In the genomic region with DNA sequence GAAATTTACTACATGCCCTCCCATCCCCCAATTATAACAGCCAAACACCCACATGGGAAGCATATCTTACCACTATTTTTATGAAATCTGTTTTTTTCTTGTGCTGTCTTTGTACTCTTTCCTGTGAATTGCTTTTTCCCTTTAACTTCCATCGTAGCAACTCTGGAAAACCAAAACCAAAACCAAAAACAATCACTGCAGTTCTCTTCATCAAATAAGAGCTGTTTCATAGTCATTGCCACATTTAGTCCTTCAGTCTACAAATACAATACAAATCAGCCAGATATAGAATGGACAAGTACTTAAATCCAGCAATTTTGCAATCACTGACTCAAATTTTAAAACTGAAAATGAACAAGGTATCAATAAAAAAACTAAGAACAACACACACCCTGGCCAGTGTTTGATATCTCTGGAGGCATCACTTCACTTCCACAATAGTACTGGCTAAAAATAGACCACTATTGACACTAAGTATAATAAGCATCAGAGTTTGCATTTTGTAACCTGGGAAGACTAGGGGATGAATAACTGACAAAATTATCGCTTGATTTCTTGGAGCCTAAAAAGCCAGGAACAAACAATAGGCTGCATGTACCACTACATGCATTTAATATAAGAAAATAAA, we compare ENCODE assay signal across 10 cellular contexts. TPM values are rescaled to one million over a fixed set of nuclear protein-coding genes. Genes with fewer than 3 reads are reported as not detected.
DNase-seq lines count a peak whose midpoint lies in the region; ATAC-seq and TF ChIP-seq lines count a peak whose summit lies in the region.
"Had no signal": no experiment of that assay in that cellular context is flagged by ENCODE, and none has a peak within 500 bp of the region (broad histone marks: within the 10 kb centered on the region; RNA-seq: fewer than 3 reads in every experiment).

No MANE protein-coding gene starts in this region.

- CTCF ChIA-PET in activated naive CD4-positive, alpha-beta T cell treated with anti-CD3 and anti-CD28 coated beads for 36 hours (lab: Charles Lee): interaction anchor here (0.7 to 1.0 kb wide), 2 partner anchors 18 to 23 kb away, joined by 3 to 5 read pairs; no protein-coding TSS in a partner anchor

- H3K36me3 Mint-ChIP-seq in activated naive CD4-positive, alpha-beta T cell treated with anti-CD3 and anti-CD28 coated beads, Interleukin-2, amount 50 U/mL, for 24 hours: peaks cover 16% of the 10 kb centered on the region
- H3K36me3 Mint-ChIP-seq in activated naive CD4-positive, alpha-beta T cell treated with anti-CD3 and anti-CD28 coated beads for 36 hours (ENCODE audit: low read depth): peaks cover 34% of the 10 kb centered on the region
- H3K36me3 Mint-ChIP-seq in chondrocyte (ENCODE audit: low read depth): peaks cover 11% of the 10 kb centered on the region

- H3K4me1 ChIP-seq in muscle layer of colon (ENCODE audit: insufficient read depth, low read length) (peaks cover 54% of the 10 kb centered on the region), uterus (peaks cover 0 to 4% of the 10 kb centered on the region in 2 donors)

- TF ChIP-seq CTCF in chondrocyte (IDR thresholded peaks at IDR 0.05): no peak
- no peak for TF ChIP-seq CTCF in uterus (IDR thresholded peaks at IDR 0.05)

- H3K4me3 ChIP-seq in muscle layer of colon (ENCODE audit: low read depth in 1 of 2, low read length in 2 of 2): peak overlapping the region in 1 of 2 donors; percentile 31
- peak overlapping the region in 1 of 2 donors; percentile 2 for H3K4me3 ChIP-seq in uterus
- H3K4me3 ChIP-seq in H7 (ENCODE audit: insufficient read depth, low read depth, low read length): no peak overlapping the region

- H3K4me1 Mint-ChIP-seq in activated naive CD4-positive, alpha-beta T cell treated with anti-CD3 and anti-CD28 coated beads, Interleukin-2, amount 50 U/mL, for 24 hours: peaks cover 35% of the 10 kb centered on the region
- H3K4me1 Mint-ChIP-seq in activated naive CD4-positive, alpha-beta T cell treated with anti-CD3 and anti-CD28 coated beads for 36 hours (ENCODE audit: low read depth): peaks cover 12% of the 10 kb centered on the region
- peaks cover 27% of the 10 kb centered on the region for H3K4me1 Mint-ChIP-seq in chondrocyte (ENCODE audit: low read depth)

- H3K27me3 ChIP-seq in muscle layer of colon (ENCODE audit: control insufficient read depth in 1 of 2, insufficient read depth in 2 of 2, low read length in 2 of 2): no peaks in the 10 kb centered on the region
- no peaks in the 10 kb centered on the region for H3K27me3 ChIP-seq in uterus
- H3K27me3 ChIP-seq in H7 (ENCODE audit: control insufficient read depth, insufficient read depth, low read length): no peaks in the 10 kb centered on the region

- ATAC-seq in HG02840 (IDR thresholded peaks at IDR 0.05; ENCODE audit: low FRiP score, unreplicated experiment): no peak

- H3K27ac Mint-ChIP-seq in activated naive CD4-positive, alpha-beta T cell treated with anti-CD3 and anti-CD28 coated beads, Interleukin-2, amount 50 U/mL, for 24 hours: peak overlapping the region; percentile 80
- H3K27ac Mint-ChIP-seq in activated naive CD4-positive, alpha-beta T cell treated with anti-CD3 and anti-CD28 coated beads for 36 hours: no peak overlapping the region
- peak overlapping the region; percentile 50 for H3K27ac Mint-ChIP-seq in chondrocyte (ENCODE audit: unreplicated experiment)

- H3K36me3 ChIP-seq in muscle layer of colon (ENCODE audit: insufficient read depth, low read length) (peaks cover 22% of the 10 kb centered on the region), uterus (no peaks in the 10 kb centered on the region), H7 (replicated peaks; ENCODE audit: control insufficient read depth, insufficient read depth, low read length) (peaks cover 18% of the 10 kb centered on the region)

- H3K9me3 Mint-ChIP-seq in activated naive CD4-positive, alpha-beta T cell treated with anti-CD3 and anti-CD28 coated beads, Interleukin-2, amount 50 U/mL, for 24 hours: no peaks in the 10 kb centered on the region
- H3K9me3 Mint-ChIP-seq in activated naive CD4-positive, alpha-beta T cell treated with anti-CD3 and anti-CD28 coated beads for 36 hours: no peaks in the 10 kb centered on the region
- H3K9me3 Mint-ChIP-seq in chondrocyte (ENCODE audit: low read depth): no peaks in the 10 kb centered on the region

- H3K27ac ChIP-seq in muscle layer of colon (ENCODE audit: low read depth, low read length) (peak overlapping the region; percentile 43), uterus (peak overlapping the region; percentile 32 to 48)
- H3K27ac ChIP-seq: RWPE1 had no signal

- H3K27me3 Mint-ChIP-seq in activated naive CD4-positive, alpha-beta T cell treated with anti-CD3 and anti-CD28 coated beads, Interleukin-2, amount 50 U/mL, for 24 hours: no peaks in the 10 kb centered on the region
- no peaks in the 10 kb centered on the region for H3K27me3 Mint-ChIP-seq in activated naive CD4-positive, alpha-beta T cell treated with anti-CD3 and anti-CD28 coated beads for 36 hours (ENCODE audit: low read depth)
- H3K27me3 Mint-ChIP-seq in chondrocyte (ENCODE audit: low read depth): no peaks in the 10 kb centered on the region

- H3K4me3 Mint-ChIP-seq in activated naive CD4-positive, alpha-beta T cell treated with anti-CD3 and anti-CD28 coated beads, Interleukin-2, amount 50 U/mL, for 24 hours: peak overlapping the region; percentile 73
- H3K4me3 Mint-ChIP-seq in activated naive CD4-positive, alpha-beta T cell treated with anti-CD3 and anti-CD28 coated beads for 36 hours: no peak overlapping the region
- H3K4me3 Mint-ChIP-seq in chondrocyte (ENCODE audit: unreplicated experiment): no peak overlapping the region

- TF ChIP-seq POLR2A in uterus (IDR thresholded peaks at IDR 0.05): no peak

- no peak for DNase-seq in activated naive CD4-positive, alpha-beta T cell treated with anti-CD3 and anti-CD28 coated beads for 36 hours
- DNase-seq in chondrocyte (ENCODE audit: low spot score): no peak
- DNase-seq in uterus: no peak
- DNase-seq in H7: no peak
- no peak for DNase-seq in NCI-H1694 (lab: John Stamatoyannopoulos, UW)
- DNase-seq: activated T-cell treated with anti-CD3 and anti-CD28 coated beads for 4 hours had no signal

- H3K9me3 ChIP-seq in muscle layer of colon (ENCODE audit: low read length): no peaks in the 10 kb centered on the region
- no peaks in the 10 kb centered on the region for H3K9me3 ChIP-seq in uterus

- intact Hi-C loops in activated naive CD4-positive, alpha-beta T cell treated with anti-CD3 and anti-CD28 coated beads for 36 hours (cut with micrococcal nuclease): no loop called here
- intact Hi-C loops in uterus (cut with DNase I; ENCODE audit: low total_unique reads): no loop called here

- H3K9ac ChIP-seq in muscle layer of colon (ENCODE audit: low read length): no peak overlapping the region

RNA-seq across cellular contexts. Expression of a gene that starts 5.4 kb away (rescaled TPM):
- 10 to 100 TPM; 83.5 to 85.7 TPM for total RNA-seq in activated naive CD4-positive, alpha-beta T cell treated with anti-CD3 and anti-CD28 coated beads for 36 hours
- total RNA-seq in chondrocyte (34.5 to 59.0 TPM (median 38.4 TPM) in 3 replicates), uterus (10 to 100 TPM; 18.4 to 64.8 (median 38.2) TPM)
- total RNA-seq in H7 (2014; rRNA removed; shearing (Covaris generic)): 47.6 and 56.2 TPM in 2 replicates
